Comparison of ENCODE assay signal across 27 cellular contexts in genomic region chr2:171794918-171795317, GRCh38.
DNase-seq lines count a peak whose midpoint lies in the region; ATAC-seq and TF ChIP-seq lines count a peak whose summit lies in the region.
"Had no signal": no experiment of that assay in that cellular context is flagged by ENCODE, and none has a peak within 500 bp of the region (broad histone marks: within the 10 kb centered on the region; RNA-seq: fewer than 3 reads in every experiment).

No MANE protein-coding gene starts in this region.

- H3K36me3 Mint-ChIP-seq in Calu3 (ENCODE audit: insufficient read depth, unreplicated experiment): no peaks in the 10 kb centered on the region
- H3K36me3 Mint-ChIP-seq in T-helper 17 cell (ENCODE audit: low read depth): peaks cover 9% of the 10 kb centered on the region

- CTCF ChIA-PET in Calu3 (lab: Charles Lee): no interaction called here

- 31 to 45% methylated on average over 4 of the region's 4 CpGs for WGBS in mesodermal cell (ENCODE audit: insufficient coverage in 2 of 2), 2 experiments

- H3K27me3 Mint-ChIP-seq in Calu3 (ENCODE audit: unreplicated experiment): no peaks in the 10 kb centered on the region
- no peaks in the 10 kb centered on the region for H3K27me3 Mint-ChIP-seq in T-helper 17 cell
- H3K27me3 Mint-ChIP-seq: activated CD4-positive, alpha-beta memory T cell treated with anti-CD3 and anti-CD28 coated beads, Interleukin-2, amount 10 ng/mL, durations not matched to agents 7 days and 5 days; naive thymus-derived CD8-positive, alpha-beta T cell had no signal

- H3K4me3 ChIP-seq in HUES48 (ENCODE audit: low read depth, low read length) (no peak overlapping the region), mesodermal cell (ENCODE audit: extremely low read depth, insufficient read depth, low read length, poor library complexity, severe bottlenecking) (no peak overlapping the region)
- H3K4me3 ChIP-seq: breast epithelium, esophagus squamous epithelium, pancreas, stomach, tibial nerve had no signal

- no peaks in the 10 kb centered on the region for H3K27me3 ChIP-seq in HUES48 (ENCODE audit: control insufficient read depth, insufficient read depth, low read length)
- H3K27me3 ChIP-seq: breast epithelium, esophagus squamous epithelium, pancreas, stomach, tibial nerve had no signal

- no peak for DNase-seq in Calu3
- no peak for DNase-seq in T-helper 17 cell
- DNase-seq in stimulated activated CD4-positive, alpha-beta T cell treated with anti-CD3 and anti-CD28 coated beads, Interleukin-4, amount 100 ng/mL, for 24 hours: no peak
- DNase-seq in LoVo (ENCODE audit: low spot score): no peak
- no peak for DNase-seq in activated CD8-positive, alpha-beta memory T cell treated with anti-CD3 and anti-CD28 coated beads, Interleukin-2, amount 50 U/mL, for 48 hours
- no peak for DNase-seq in left cardiac atrium
- DNase-seq: activated CD4-positive, alpha-beta memory T cell treated with anti-CD3 and anti-CD28 coated beads, Interleukin-2, amount 10 ng/mL, durations not matched to agents 7 days and 5 days; activated T-cell treated with anti-CD3 and anti-CD28 coated beads for 4 hours; cortex of kidney; EL; esophagus squamous epithelium; immature natural killer cell; naive thymus-derived CD8-positive, alpha-beta T cell; NCI-H1694; NCI-H226; NCI-H774; pancreas; right cardiac atrium; stimulated activated CD4-positive, alpha-beta T cell treated with anti-CD3 and anti-CD28 coated beads, Interleukin-12 subunit alpha, Interleukin-12 subunit beta, amount 100 ng/mL, for 4 hours; stomach had no signal

- H3K4me1 Mint-ChIP-seq in Calu3 (ENCODE audit: low read depth, unreplicated experiment) (peaks cover 8% of the 10 kb centered on the region), T-helper 17 cell (peaks cover 9% of the 10 kb centered on the region)

- H3K36me3 ChIP-seq in HUES48 (ENCODE audit: control insufficient read depth, insufficient read depth, low read length) (no peaks in the 10 kb centered on the region), mesodermal cell (ENCODE audit: control insufficient read depth, insufficient read depth, low read length) (no peaks in the 10 kb centered on the region)
- H3K36me3 ChIP-seq: breast epithelium, pancreas had no signal

- H3K9me3 ChIP-seq in HUES48 (ENCODE audit: control insufficient read depth, insufficient read depth, low read length) (no peaks in the 10 kb centered on the region), T-helper 17 cell (ENCODE audit: control insufficient read depth, low read length, poor library complexity, severe bottlenecking) (no peaks in the 10 kb centered on the region), mesodermal cell (ENCODE audit: control insufficient read depth, low read length) (no peaks in the 10 kb centered on the region)
- H3K9me3 ChIP-seq: breast epithelium, esophagus squamous epithelium, pancreas, stomach, tibial nerve had no signal

- intact Hi-C loops in Calu3 (cut with micrococcal nuclease; ENCODE audit: unreplicated experiment) (no loop called here), left cardiac atrium (cut with DNase I) (no loop called here)

- H3K9me3 Mint-ChIP-seq in Calu3 (ENCODE audit: low read depth, unreplicated experiment): no peaks in the 10 kb centered on the region
- H3K9me3 Mint-ChIP-seq: activated CD4-positive, alpha-beta memory T cell treated with anti-CD3 and anti-CD28 coated beads, Interleukin-2, amount 10 ng/mL, durations not matched to agents 7 days and 5 days; immature natural killer cell; naive thymus-derived CD8-positive, alpha-beta T cell had no signal

- peaks cover 42% of the 10 kb centered on the region for H3K4me1 ChIP-seq in HUES48 (ENCODE audit: control insufficient read depth, insufficient read depth, low read length)
- H3K4me1 ChIP-seq in mesodermal cell (ENCODE audit: control insufficient read depth, insufficient read depth, low read length, poor library complexity, severe bottlenecking): peaks cover 25% of the 10 kb centered on the region
- H3K4me1 ChIP-seq: breast epithelium, pancreas, tibial nerve had no signal

- peak overlapping the region; percentile 56 for H3K27ac ChIP-seq in HUES48 (ENCODE audit: low read depth, low read length)
- peak overlapping the region; percentile 23 for H3K27ac ChIP-seq in mesodermal cell (ENCODE audit: low read depth, low read length, severe bottlenecking)
- H3K27ac ChIP-seq: breast epithelium, C4-2B, esophagus squamous epithelium, pancreas, stomach, tibial nerve had no signal

- H3K9ac ChIP-seq in HUES48 (ENCODE audit: low read depth, low read length): no peak overlapping the region

- H3K27ac Mint-ChIP-seq in Calu3 (ENCODE audit: unreplicated experiment) (peak overlapping the region; percentile 24), T-helper 17 cell (peak overlapping the region; percentile 49)
- H3K27ac Mint-ChIP-seq: activated CD4-positive, alpha-beta memory T cell treated with anti-CD3 and anti-CD28 coated beads, Interleukin-2, amount 10 ng/mL, durations not matched to agents 7 days and 5 days had no signal

- no peak for TF ChIP-seq CTCF in Calu3 (IDR thresholded peaks at IDR 0.05; ENCODE audit: unreplicated experiment)

- H3K4me3 Mint-ChIP-seq in Calu3 (ENCODE audit: low read depth, unreplicated experiment) (no peak overlapping the region), T-helper 17 cell (peak overlapping the region; percentile 62)
- H3K4me3 Mint-ChIP-seq: activated CD4-positive, alpha-beta memory T cell treated with anti-CD3 and anti-CD28 coated beads, Interleukin-2, amount 10 ng/mL, durations not matched to agents 7 days and 5 days; immature natural killer cell; naive thymus-derived CD8-positive, alpha-beta T cell had no signal

- no TSS peak for BruUV-seq in Calu3 (replicated peaks; lab: Mats Ljungman, UMichigan)

- ATAC-seq in T-helper 17 cell: no peak
- no peak for ATAC-seq in left cardiac atrium
- ATAC-seq: left lobe of liver; naive thymus-derived CD8-positive, alpha-beta T cell; pancreas; right cardiac atrium; Right ventricle myocardium inferior had no signal
